In the genomic region with DNA sequence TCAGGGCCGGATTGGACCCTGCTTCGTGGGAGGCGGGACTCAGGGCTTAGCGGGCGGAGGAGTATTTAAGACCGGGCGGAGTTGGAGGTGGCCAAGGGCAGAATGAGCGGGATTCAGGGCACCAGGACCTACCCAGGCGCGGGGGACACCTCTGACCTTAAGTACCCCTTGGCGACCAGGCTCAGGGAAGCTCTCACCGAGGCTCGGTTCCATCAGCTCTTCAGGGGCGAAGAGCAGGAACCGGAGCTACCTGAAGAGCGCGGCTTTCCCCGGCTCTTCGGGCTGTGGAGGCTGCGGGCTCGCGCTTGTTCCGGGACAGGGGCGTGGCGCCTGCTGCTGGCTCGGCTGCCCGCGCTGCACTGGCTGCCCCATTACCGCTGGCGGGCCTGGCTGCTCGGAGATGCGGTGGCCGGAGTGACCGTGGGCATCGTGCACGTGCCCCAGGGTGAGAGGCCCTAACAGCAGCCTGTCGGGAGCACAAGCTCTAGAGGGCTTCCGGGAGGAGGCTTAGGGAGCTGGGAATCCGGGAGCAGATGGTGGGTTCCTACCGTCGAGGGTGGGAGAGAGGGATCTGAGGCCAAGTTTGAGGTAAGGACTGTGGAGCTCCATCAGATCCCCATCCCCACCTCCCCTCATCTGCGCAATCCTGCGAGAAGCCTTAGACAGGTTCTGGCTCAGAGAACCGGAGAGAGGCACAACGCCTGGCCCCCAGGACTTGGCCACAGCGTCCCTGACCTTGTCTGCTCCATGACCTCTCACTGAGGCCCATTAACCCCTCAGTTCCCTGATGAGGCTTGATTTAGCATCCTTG, we compare ENCODE assay signal across 11 cellular contexts. TPM values are rescaled to one million over a fixed set of nuclear protein-coding genes. Genes with fewer than 3 reads are reported as not detected.
DNase-seq lines count a peak whose midpoint lies in the region; ATAC-seq and TF ChIP-seq lines count a peak whose summit lies in the region.
"Had no signal": no experiment of that assay in that cellular context is flagged by ENCODE, and none has a peak within 500 bp of the region (broad histone marks: within the 10 kb centered on the region; RNA-seq: fewer than 3 reads in every experiment).

No MANE protein-coding gene starts in this region.

- POLR2A ChIA-PET in activated naive CD8-positive, alpha-beta T cell treated with anti-CD3 and anti-CD28 coated beads, Interleukin-2, amount 10 ng/mL, durations not matched to agents 7 days and 5 days (lab: Charles Lee): interaction anchor here (0.6 to 2.0 kb wide), 3 partner anchors 14 to 125 kb away, joined by 4 to 5 read pairs (median 4); no protein-coding TSS in a partner anchor

- H3K27me3 Mint-ChIP-seq in activated naive CD8-positive, alpha-beta T cell treated with anti-CD3 and anti-CD28 coated beads, Interleukin-2, amount 10 ng/mL, durations not matched to agents 7 days and 5 days: peaks cover 88% of the 10 kb centered on the region
- peaks cover 85% of the 10 kb centered on the region for H3K27me3 Mint-ChIP-seq in activated naive CD8-positive, alpha-beta T cell treated with anti-CD3 and anti-CD28 coated beads for 36 hours
- peaks cover 55% of the 10 kb centered on the region for H3K27me3 Mint-ChIP-seq in activated naive CD4-positive, alpha-beta T cell treated with anti-CD3 and anti-CD28 coated beads, Interleukin-2, amount 50 U/mL, for 24 hours
- peaks cover 91% of the 10 kb centered on the region for H3K27me3 Mint-ChIP-seq in stimulated activated memory B cell treated with anti-CD40 and anti-IgM and Interleukin-4, amounts not matched to agents 10 μg/mL and 1 μg/mL and 100 μg/mL, for 72 hours
- H3K27me3 Mint-ChIP-seq in mesothelial cell of epicardium (ENCODE audit: low read depth): peaks cover 92% of the 10 kb centered on the region

- ATAC-seq in activated naive CD8-positive, alpha-beta T cell treated with anti-CD3 and anti-CD28 coated beads, Interleukin-2, amount 10 ng/mL, durations not matched to agents 7 days and 5 days (ENCODE audit: low read depth): peak; percentile 38
- ATAC-seq in stimulated activated memory B cell treated with anti-CD40 and anti-IgM and Interleukin-4, amounts not matched to agents 10 μg/mL and 1 μg/mL and 100 μg/mL, for 72 hours: no peak
- no peak for ATAC-seq in SK-N-SH treated with all-trans-retinoic acid at 6 μM for 48 hours

- no peak for TF ChIP-seq CTCF in mesothelial cell of epicardium (IDR thresholded peaks at IDR 0.05; ENCODE audit: unreplicated experiment)

- H3K27ac Mint-ChIP-seq in activated naive CD8-positive, alpha-beta T cell treated with anti-CD3 and anti-CD28 coated beads, Interleukin-2, amount 10 ng/mL, durations not matched to agents 7 days and 5 days: peak overlapping the region; percentile 11
- no peak overlapping the region for H3K27ac Mint-ChIP-seq in activated naive CD8-positive, alpha-beta T cell treated with anti-CD3 and anti-CD28 coated beads for 36 hours
- no peak overlapping the region for H3K27ac Mint-ChIP-seq in activated naive CD4-positive, alpha-beta T cell treated with anti-CD3 and anti-CD28 coated beads, Interleukin-2, amount 50 U/mL, for 24 hours
- no peak overlapping the region for H3K27ac Mint-ChIP-seq in stimulated activated memory B cell treated with anti-CD40 and anti-IgM and Interleukin-4, amounts not matched to agents 10 μg/mL and 1 μg/mL and 100 μg/mL, for 72 hours
- no peak overlapping the region for H3K27ac Mint-ChIP-seq in mesothelial cell of epicardium

- peaks cover 21% of the 10 kb centered on the region for H3K4me1 Mint-ChIP-seq in activated naive CD8-positive, alpha-beta T cell treated with anti-CD3 and anti-CD28 coated beads, Interleukin-2, amount 10 ng/mL, durations not matched to agents 7 days and 5 days
- peaks cover 17% of the 10 kb centered on the region for H3K4me1 Mint-ChIP-seq in activated naive CD8-positive, alpha-beta T cell treated with anti-CD3 and anti-CD28 coated beads for 36 hours
- H3K4me1 Mint-ChIP-seq in activated naive CD4-positive, alpha-beta T cell treated with anti-CD3 and anti-CD28 coated beads, Interleukin-2, amount 50 U/mL, for 24 hours: peaks cover 34% of the 10 kb centered on the region
- H3K4me1 Mint-ChIP-seq in stimulated activated memory B cell treated with anti-CD40 and anti-IgM and Interleukin-4, amounts not matched to agents 10 μg/mL and 1 μg/mL and 100 μg/mL, for 72 hours: peaks cover 57% of the 10 kb centered on the region
- H3K4me1 Mint-ChIP-seq in mesothelial cell of epicardium: peaks cover 14% of the 10 kb centered on the region

- H3K4me3 Mint-ChIP-seq in activated naive CD8-positive, alpha-beta T cell treated with anti-CD3 and anti-CD28 coated beads, Interleukin-2, amount 10 ng/mL, durations not matched to agents 7 days and 5 days: peak overlapping the region; percentile 46
- no peak overlapping the region for H3K4me3 Mint-ChIP-seq in activated naive CD8-positive, alpha-beta T cell treated with anti-CD3 and anti-CD28 coated beads for 36 hours
- peak overlapping the region; percentile 67 for H3K4me3 Mint-ChIP-seq in activated naive CD4-positive, alpha-beta T cell treated with anti-CD3 and anti-CD28 coated beads, Interleukin-2, amount 50 U/mL, for 24 hours
- peak overlapping the region; percentile 49 for H3K4me3 Mint-ChIP-seq in stimulated activated memory B cell treated with anti-CD40 and anti-IgM and Interleukin-4, amounts not matched to agents 10 μg/mL and 1 μg/mL and 100 μg/mL, for 72 hours
- H3K4me3 Mint-ChIP-seq in mesothelial cell of epicardium: no peak overlapping the region

- DNase-seq in activated naive CD8-positive, alpha-beta T cell treated with anti-CD3 and anti-CD28 coated beads, Interleukin-2, amount 10 ng/mL, durations not matched to agents 7 days and 5 days: no peak
- no peak for DNase-seq in activated naive CD8-positive, alpha-beta T cell treated with anti-CD3 and anti-CD28 coated beads for 36 hours
- DNase-seq in left kidney (ENCODE audit: low read depth, low spot score): peak; percentile 56
- no peak for DNase-seq in NCI-H526 treated with DMSO at 0.1 percent for 48 hours (lab: John Stamatoyannopoulos, UW)
- DNase-seq in mesothelial cell of epicardium (ENCODE audit: low spot score in 2 of 2, unreplicated experiment in 2 of 2): no peak
- DNase-seq: activated CD4-positive, CD25-positive, alpha-beta regulatory T cell treated with anti-CD3 and anti-CD28 coated beads, Interleukin-2, amount 50 U/mL, for 72 hours; NCI-H2171 had no signal

- no peaks in the 10 kb centered on the region for H3K9me3 Mint-ChIP-seq in activated naive CD8-positive, alpha-beta T cell treated with anti-CD3 and anti-CD28 coated beads, Interleukin-2, amount 10 ng/mL, durations not matched to agents 7 days and 5 days
- no peaks in the 10 kb centered on the region for H3K9me3 Mint-ChIP-seq in activated naive CD8-positive, alpha-beta T cell treated with anti-CD3 and anti-CD28 coated beads for 36 hours
- H3K9me3 Mint-ChIP-seq in activated naive CD4-positive, alpha-beta T cell treated with anti-CD3 and anti-CD28 coated beads, Interleukin-2, amount 50 U/mL, for 24 hours: no peaks in the 10 kb centered on the region
- no peaks in the 10 kb centered on the region for H3K9me3 Mint-ChIP-seq in stimulated activated memory B cell treated with anti-CD40 and anti-IgM and Interleukin-4, amounts not matched to agents 10 μg/mL and 1 μg/mL and 100 μg/mL, for 72 hours
- no peaks in the 10 kb centered on the region for H3K9me3 Mint-ChIP-seq in mesothelial cell of epicardium

- no peaks in the 10 kb centered on the region for H3K36me3 Mint-ChIP-seq in activated naive CD8-positive, alpha-beta T cell treated with anti-CD3 and anti-CD28 coated beads, Interleukin-2, amount 10 ng/mL, durations not matched to agents 7 days and 5 days
- no peaks in the 10 kb centered on the region for H3K36me3 Mint-ChIP-seq in activated naive CD8-positive, alpha-beta T cell treated with anti-CD3 and anti-CD28 coated beads for 36 hours
- no peaks in the 10 kb centered on the region for H3K36me3 Mint-ChIP-seq in activated naive CD4-positive, alpha-beta T cell treated with anti-CD3 and anti-CD28 coated beads, Interleukin-2, amount 50 U/mL, for 24 hours
- H3K36me3 Mint-ChIP-seq in stimulated activated memory B cell treated with anti-CD40 and anti-IgM and Interleukin-4, amounts not matched to agents 10 μg/mL and 1 μg/mL and 100 μg/mL, for 72 hours: no peaks in the 10 kb centered on the region
- peaks cover 41% of the 10 kb centered on the region for H3K36me3 Mint-ChIP-seq in mesothelial cell of epicardium

TF ChIP-seq in SK-N-SH treated with all-trans-retinoic acid at 6 μM for 48 hours, 23 proteins besides CTCF, POLR2A, EP300 and RAD21 (continues in another document):
- TF ChIP-seq BACH2 (CRISPR knock-in tag; IDR thresholded peaks at IDR 0.05; ENCODE audit: borderline replicate concordance): no peak
- TF ChIP-seq, protein P1, sequence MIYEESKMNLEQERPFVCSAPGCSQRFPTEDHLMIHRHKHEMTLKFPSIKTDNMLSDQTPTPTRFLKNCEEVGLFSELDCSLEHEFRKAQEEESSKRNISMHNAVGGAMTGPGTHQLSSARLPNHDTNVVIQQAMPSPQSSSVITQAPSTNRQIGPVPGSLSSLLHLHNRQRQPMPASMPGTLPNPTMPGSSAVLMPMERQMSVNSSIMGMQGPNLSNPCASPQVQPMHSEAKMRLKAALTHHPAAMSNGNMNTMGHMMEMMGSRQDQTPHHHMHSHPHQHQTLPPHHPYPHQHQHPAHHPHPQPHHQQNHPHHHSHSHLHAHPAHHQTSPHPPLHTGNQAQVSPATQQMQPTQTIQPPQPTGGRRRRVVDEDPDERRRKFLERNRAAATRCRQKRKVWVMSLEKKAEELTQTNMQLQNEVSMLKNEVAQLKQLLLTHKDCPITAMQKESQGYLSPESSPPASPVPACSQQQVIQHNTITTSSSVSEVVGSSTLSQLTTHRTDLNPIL (CRISPR knock-in tag; IDR thresholded peaks at IDR 0.05; ENCODE audit: low read depth): no peak

RNA-seq across cellular contexts. Expression of a gene that starts 8.4 kb away (rescaled TPM):
- 1 to 10 TPM; 1.3 to 1.4 TPM for total RNA-seq in activated naive CD8-positive, alpha-beta T cell treated with anti-CD3 and anti-CD28 coated beads, Interleukin-2, amount 10 ng/mL, durations not matched to agents 7 days and 5 days
- 1 to 10 TPM; 1.9 to 2.2 TPM for total RNA-seq in activated naive CD8-positive, alpha-beta T cell treated with anti-CD3 and anti-CD28 coated beads for 36 hours
- total RNA-seq in mesothelial cell of epicardium: 60.4 to 65.0 TPM (median 62.4 TPM) in 3 replicates

RNA-seq across cellular contexts. Expression of a gene that starts 13.4 kb away (rescaled TPM):
- under 1 TPM; 0.65 to 0.80 TPM for total RNA-seq in activated naive CD8-positive, alpha-beta T cell treated with anti-CD3 and anti-CD28 coated beads, Interleukin-2, amount 10 ng/mL, durations not matched to agents 7 days and 5 days
- 1 to 10 TPM; 1.5 TPM for total RNA-seq in activated naive CD8-positive, alpha-beta T cell treated with anti-CD3 and anti-CD28 coated beads for 36 hours
- 0.34 to 0.78 TPM (median 0.35 TPM) in 3 replicates for total RNA-seq in mesothelial cell of epicardium
- total RNA-seq: lung microvascular endothelial cell had no signal

RNA-seq across cellular contexts. Expression of a gene that starts 15.0 kb away (rescaled TPM):
- total RNA-seq in activated naive CD8-positive, alpha-beta T cell treated with anti-CD3 and anti-CD28 coated beads, Interleukin-2, amount 10 ng/mL, durations not matched to agents 7 days and 5 days: 10 to 100 TPM; 31.5 to 32.8 TPM
- 10 to 100 TPM; 18.9 to 20.2 TPM for total RNA-seq in activated naive CD8-positive, alpha-beta T cell treated with anti-CD3 and anti-CD28 coated beads for 36 hours
- total RNA-seq in mesothelial cell of epicardium: 88.3 to 93.6 TPM (median 90.0 TPM) in 3 replicates

RNA-seq across cellular contexts. Expression of a gene that starts 28.6 kb away (rescaled TPM):
- 10 to 100 TPM; 21.6 to 24.1 TPM for total RNA-seq in activated naive CD8-positive, alpha-beta T cell treated with anti-CD3 and anti-CD28 coated beads, Interleukin-2, amount 10 ng/mL, durations not matched to agents 7 days and 5 days
- 10 to 100 TPM; 17.1 to 18.5 TPM for total RNA-seq in activated naive CD8-positive, alpha-beta T cell treated with anti-CD3 and anti-CD28 coated beads for 36 hours
- total RNA-seq in mesothelial cell of epicardium: 23.4 to 24.2 TPM (median 23.7 TPM) in 3 replicates

Comparison
In these comparisons a context has a peak if more than half of its experiments do, and no peak if none do; other contexts are left out.
1. H3K4me3 Mint-ChIP-seq: peak in activated naive CD8-positive, alpha-beta T cell treated with anti-CD3 and anti-CD28 coated beads, Interleukin-2, amount 10 ng/mL, durations not matched to agents 7 days and 5 days (single experiment), activated naive CD4-positive, alpha-beta T cell treated with anti-CD3 and anti-CD28 coated beads, Interleukin-2, amount 50 U/mL, for 24 hours (single experiment) and stimulated activated memory B cell treated with anti-CD40 and anti-IgM and Interleukin-4, amounts not matched to agents 10 μg/mL and 1 μg/mL and 100 μg/mL, for 72 hours (single experiment); none in activated naive CD8-positive, alpha-beta T cell treated with anti-CD3 and anti-CD28 coated beads for 36 hours (single experiment) and mesothelial cell of epicardium (single experiment).
2. RNA of a gene that starts 8.4 kb away (total RNA-seq): 60.4 to 65.0 TPM in mesothelial cell of epicardium; 1.9 to 2.2 TPM in activated naive CD8-positive, alpha-beta T cell treated with anti-CD3 and anti-CD28 coated beads for 36 hours and 1.3 to 1.4 TPM in activated naive CD8-positive, alpha-beta T cell treated with anti-CD3 and anti-CD28 coated beads, Interleukin-2, amount 10 ng/mL, durations not matched to agents 7 days and 5 days; every median in the first group is over 10 times any median in the second.